Comparison of ENCODE assay signal across 22 cellular contexts in the genomic region with DNA sequence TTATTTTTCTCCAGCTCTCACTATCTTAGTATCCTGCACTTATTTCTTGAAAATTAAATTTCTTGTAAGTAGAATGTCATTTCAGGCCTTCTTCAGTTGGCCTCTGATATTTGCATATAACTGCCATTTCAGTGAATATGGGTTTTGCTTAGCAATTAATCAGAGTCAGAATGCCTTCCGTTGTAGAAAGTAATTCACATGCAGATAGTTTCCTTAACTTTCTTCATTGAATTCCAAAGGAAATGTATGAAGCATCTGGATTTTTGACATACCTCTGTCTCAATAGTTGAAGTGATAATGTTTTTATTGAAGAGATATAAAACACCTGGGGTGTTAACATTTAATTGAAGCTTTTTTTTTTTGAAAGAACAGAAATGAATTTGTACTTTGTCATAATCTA.
"Had no signal": no experiment of that assay in that cellular context is flagged by ENCODE, and none has a peak within 500 bp of the region (broad histone marks: within the 10 kb centered on the region; RNA-seq: fewer than 3 reads in every experiment).

No MANE protein-coding gene starts in this region.

- FAIRE-seq: frontal cortex, kidney, small intestine had no signal

- H3K27ac ChIP-seq: coronary artery, ovary, right lobe of liver, thyroid gland, vagina had no signal

- ATAC-seq: effector memory CD8-positive, alpha-beta T cell; left lobe of liver; natural killer cell; right lobe of liver; stimulated activated naive B cell treated with anti-CD40 and anti-IgM and Interleukin-4, amounts not matched to agents 10 μg/mL and 1 μg/mL and 100 μg/mL, for 72 hours; stimulated activated naive CD8-positive, alpha-beta T cell treated with anti-CD3 and anti-CD28 coated beads, Interleukin-15, amount 100 ng/mL, for 72 hours had no signal

- DNase-seq: dermis blood vessel endothelial cell; effector memory CD8-positive, alpha-beta T cell; hypothalamus; kidney; natural killer cell; occipital lobe; ovary; retina; right lobe of liver; small intestine; stimulated activated CD4-positive, alpha-beta T cell treated with anti-CD3 and anti-CD28 coated beads, Interleukin-15, amount 100 ng/mL, for 24 hours; stimulated activated CD4-positive, alpha-beta T cell treated with anti-CD3 and anti-CD28 coated beads, Interleukin-2, amount 100 ng/mL, for 48 hours; stimulated activated naive B cell treated with anti-CD40 and anti-IgM and Interleukin-4, amounts not matched to agents 10 μg/mL and 1 μg/mL and 100 μg/mL, for 72 hours; stimulated activated naive CD8-positive, alpha-beta T cell treated with anti-CD3 and anti-CD28 coated beads, Interleukin-15, amount 100 ng/mL, for 72 hours; thyroid gland; trophoblast cell had no signal

- H3K36me3 ChIP-seq: ovary, right lobe of liver, thyroid gland, vagina had no signal

- H3K4me3 Mint-ChIP-seq: effector memory CD8-positive, alpha-beta T cell; memory B cell; natural killer cell; stimulated activated naive B cell treated with anti-CD40 and anti-IgM and Interleukin-4, amounts not matched to agents 10 μg/mL and 1 μg/mL and 100 μg/mL, for 72 hours; stimulated activated naive CD8-positive, alpha-beta T cell treated with anti-CD3 and anti-CD28 coated beads, Interleukin-15, amount 100 ng/mL, for 72 hours had no signal

- H3K4me1 Mint-ChIP-seq: memory B cell; natural killer cell; stimulated activated naive B cell treated with anti-CD40 and anti-IgM and Interleukin-4, amounts not matched to agents 10 μg/mL and 1 μg/mL and 100 μg/mL, for 72 hours; stimulated activated naive CD8-positive, alpha-beta T cell treated with anti-CD3 and anti-CD28 coated beads, Interleukin-15, amount 100 ng/mL, for 72 hours had no signal

- H3K4me3 ChIP-seq: coronary artery, lung, ovary, right lobe of liver, thyroid gland, vagina had no signal

- H3K36me3 Mint-ChIP-seq: memory B cell; stimulated activated naive B cell treated with anti-CD40 and anti-IgM and Interleukin-4, amounts not matched to agents 10 μg/mL and 1 μg/mL and 100 μg/mL, for 72 hours had no signal

- H3K27ac Mint-ChIP-seq: effector memory CD8-positive, alpha-beta T cell; memory B cell; natural killer cell; stimulated activated naive B cell treated with anti-CD40 and anti-IgM and Interleukin-4, amounts not matched to agents 10 μg/mL and 1 μg/mL and 100 μg/mL, for 72 hours; stimulated activated naive CD8-positive, alpha-beta T cell treated with anti-CD3 and anti-CD28 coated beads, Interleukin-15, amount 100 ng/mL, for 72 hours had no signal

- H3K9me3 ChIP-seq: ovary, right lobe of liver, thyroid gland, vagina had no signal

- H3K27me3 ChIP-seq: ovary, right lobe of liver, thyroid gland, vagina had no signal

- H3K9me3 Mint-ChIP-seq: stimulated activated naive CD8-positive, alpha-beta T cell treated with anti-CD3 and anti-CD28 coated beads, Interleukin-15, amount 100 ng/mL, for 72 hours had no signal

- H3K27me3 Mint-ChIP-seq: effector memory CD8-positive, alpha-beta T cell; memory B cell; stimulated activated naive B cell treated with anti-CD40 and anti-IgM and Interleukin-4, amounts not matched to agents 10 μg/mL and 1 μg/mL and 100 μg/mL, for 72 hours; stimulated activated naive CD8-positive, alpha-beta T cell treated with anti-CD3 and anti-CD28 coated beads, Interleukin-15, amount 100 ng/mL, for 72 hours had no signal

- H3K4me1 ChIP-seq: right lobe of liver, thyroid gland, vagina had no signal
